Comparison of ENCODE assay signal across 33 cellular contexts in the genomic region with DNA sequence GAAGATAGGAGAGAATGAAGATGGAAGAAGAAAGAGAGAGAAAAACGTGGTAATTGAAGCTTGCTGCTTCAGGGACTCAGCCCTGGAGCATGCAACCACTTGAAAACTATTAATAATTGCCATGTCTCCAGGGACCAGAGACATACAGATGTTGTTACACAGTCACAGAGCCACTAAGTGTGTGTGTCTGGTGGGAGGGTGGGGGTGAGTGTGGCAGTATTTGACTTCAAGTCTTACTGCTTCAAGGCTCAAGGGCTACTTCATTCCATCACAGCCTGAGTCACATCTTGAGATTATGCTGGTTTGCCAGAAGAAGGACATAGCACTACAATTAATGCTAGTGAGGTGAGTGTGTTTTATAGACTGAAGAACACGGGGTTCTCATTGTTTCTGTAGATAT.
"Had no signal": no experiment of that assay in that cellular context is flagged by ENCODE, and none has a peak within 500 bp of the region (broad histone marks: within the 10 kb centered on the region; RNA-seq: fewer than 3 reads in every experiment).

No MANE protein-coding gene starts in this region.

- H3K9me3 ChIP-seq: body of pancreas, MG63, SJCRH30 had no signal

- H3K36me3 ChIP-seq: MG63, SJCRH30, WERI-Rb-1 had no signal

- ATAC-seq: activated CD8-positive, alpha-beta T cell treated with anti-CD3 and anti-CD28 coated beads for 36 hours; activated T-cell treated with anti-CD3 and anti-CD28 coated beads, Interleukin-2, amount 50 U/mL, for 72 hours; activated T-helper 17 cell treated with anti-CD3 and anti-CD28 coated beads, Interleukin-2, amount 50 U/mL, for 72 hours; body of pancreas; Panc1 had no signal

- H3K27me3 ChIP-seq: body of pancreas, MG63, SJCRH30 had no signal

- H3K4me1 ChIP-seq: body of pancreas, SJCRH30 had no signal

- H3K4me3 ChIP-seq: body of pancreas, MG63, SJCRH30, SK-N-MC had no signal

- H3K27ac ChIP-seq: body of pancreas, SJCRH30, SK-N-MC, WERI-Rb-1 had no signal

- DNase-seq: activated CD4-positive, alpha-beta T cell treated with anti-CD3 and anti-CD28 coated beads for 1 hour; activated CD4-positive, alpha-beta T cell treated with anti-CD3 and anti-CD28 coated beads for 48 hours; activated CD4-positive, CD25-positive, alpha-beta regulatory T cell; activated CD8-positive, alpha-beta T cell treated with anti-CD3 and anti-CD28 coated beads for 36 hours; activated effector memory CD4-positive, alpha-beta T cell treated with anti-CD3 and anti-CD28 coated beads, Interleukin-2, amount 50 U/mL, for 16 hours; activated naive CD4-positive, alpha-beta T cell; activated naive CD4-positive, alpha-beta T cell treated with anti-CD3 and anti-CD28 coated beads, Interleukin-2, amount 50 U/mL, for 16 hours; activated naive CD8-positive, alpha-beta T cell treated with anti-CD3 and anti-CD28 coated beads for 36 hours; activated T-cell treated with anti-CD3 and anti-CD28 coated beads, Interleukin-2, amount 50 U/mL, for 1 hour; activated T-cell treated with anti-CD3 and anti-CD28 coated beads, Interleukin-2, amount 50 U/mL, for 72 hours; amniotic stem cell; aorta; body of pancreas; caudate nucleus; Kasumi-1; KG1; MG63; NCI-H1048; NCI-H1105 treated with DMSO at 0.1 percent for 48 hours; NCI-H1436 treated with DMSO at 0.1 percent for 48 hours; NCI-H1694 treated with DMSO at 0.1 percent for 48 hours; NCI-H2029; NCI-H2107; NCI-H226; NCI-H446 treated with DMSO at 0.1 percent for 48 hours; NCI-H524 treated with DMSO at 0.1 percent for 48 hours; SHP77; SJCRH30; T1000; WERI-Rb-1 had no signal
